18 cellular contexts compared by ENCODE assay signal in genomic region chr1:3731951-3732746, GRCh38. TPM values are rescaled to one million over a fixed set of nuclear protein-coding genes. Genes with fewer than 3 reads are reported as not detected.
DNase-seq lines count a peak whose midpoint lies in the region; ATAC-seq, FAIRE-seq and TF ChIP-seq lines count a peak whose summit lies in the region.
"Had no signal": no experiment of that assay in that cellular context is flagged by ENCODE, and none has a peak within 500 bp of the region (broad histone marks: within the 10 kb centered on the region; RNA-seq: fewer than 3 reads in every experiment).

No MANE protein-coding gene starts in this region.

- BruUV-seq in GM12878 (replicated peaks; lab: Mats Ljungman, UMichigan) = no TSS peak
- no TSS peak for BruUV-seq in Caco-2 (replicated peaks; lab: Mats Ljungman, UMichigan)

- TF ChIP-seq POLR2A in GM12878 (IDR thresholded peaks at IDR 0.05; ENCODE audit: low read depth, low read length) = 0 out of 2 replicates have a peak, but pooled peaks have one; percentile 18
- TF ChIP-seq POLR2A in gastrocnemius medialis (IDR thresholded peaks at IDR 0.05) = no peak
- no peak for TF ChIP-seq POLR2A in breast epithelium (IDR thresholded peaks at IDR 0.05)

- WGBS in GM12878 (ENCODE audit: insufficient coverage, insufficient replicate concordance, low lambda C conversion rate, missing lambda C conversion rate) = 80% methylated on average over 21 of the region's 21 CpGs

- peaks cover 16% of the 10 kb centered on the region; the same call in 1 of the 2 replicates for H3K27me3 ChIP-seq in HUES6 (ENCODE audit: control insufficient read depth, insufficient read depth, low read length)
- no peaks in the 10 kb centered on the region for H3K27me3 ChIP-seq in GM12878 (replicated peaks in 1 of 2; ENCODE audit: control insufficient read depth in 2 of 2, insufficient read depth in 2 of 2, low read length in 1 of 2)
- peaks cover 4% of the 10 kb centered on the region for H3K27me3 ChIP-seq in layer of hippocampus (ENCODE audit: control insufficient read depth, insufficient read depth, low read length)
- peaks cover 7 to 16% (median 13%) of the 10 kb centered on the region in 3 donors for H3K27me3 ChIP-seq in gastrocnemius medialis
- H3K27me3 ChIP-seq in breast epithelium = peaks cover 0 to 28% of the 10 kb centered on the region in 2 donors
- H3K27me3 ChIP-seq in Caco-2 (replicated peaks; ENCODE audit: control insufficient read depth, insufficient read depth, low read length) = no peaks in the 10 kb centered on the region
- H3K27me3 ChIP-seq: MG63 had no signal

- no peaks in the 10 kb centered on the region for H3K36me3 Mint-ChIP-seq in Caco-2 (ENCODE audit: insufficient read depth, unreplicated experiment)

- in situ Hi-C loops in GM12878 (cut with MboI) = no loop called here
- in situ Hi-C loops in gastrocnemius medialis (cut with MboI; ENCODE audit: low sequenced_read_pairs in 4 of 4) = no loop called here

- H3K4me3 ChIP-seq in HUES6 (ENCODE audit: low read depth, low read length) (0 out of 2 replicates have a peak overlapping the region, but pooled peaks have one; percentile 42), GM12878 (no peak overlapping the region), gastrocnemius medialis (no peak overlapping the region), breast epithelium (no peak overlapping the region), Caco-2 (ENCODE audit: low read depth, low read length) (no peak overlapping the region)
- H3K4me3 ChIP-seq: BLaER1 treated with 17β-estradiol and CSF1 and Interleukin-3, amounts not matched to agents 10 nM and 100 nM; MG63 had no signal

- H3K4me1 Mint-ChIP-seq in Caco-2 (ENCODE audit: low read depth, unreplicated experiment) = no peaks in the 10 kb centered on the region

- FAIRE-seq in GM12878 (lab: Jason Lieb, UNC) = no peak
- FAIRE-seq: HTR-8/SVneo had no signal

- RAD21 ChIA-PET in GM12878 (lab: Charles Lee; ENCODE audit: unreplicated experiment) = no interaction called here

- DNase-seq in GM12878 (ENCODE audit: low read depth, low spot score) = no peak
- no peak for DNase-seq in gastrocnemius medialis
- no peak for DNase-seq in breast epithelium (ENCODE audit: low spot score in 2 of 2)
- DNase-seq in DMS79 treated with DMSO at 0.1 percent for 48 hours (lab: John Stamatoyannopoulos, UW) = no peak
- DNase-seq in Caco-2 = no peak
- DNase-seq in NCI-H526 treated with DMSO at 0.1 percent for 48 hours (lab: John Stamatoyannopoulos, UW) = no peak
- DNase-seq: DMS153, MG63, NCI-H1105, NCI-H1694 treated with DMSO at 0.1 percent for 48 hours, NCI-H446 treated with DMSO at 0.1 percent for 48 hours, NCI-H774 had no signal

- no peak overlapping the region for H2AFZ ChIP-seq in GM12878 (ENCODE audit: control insufficient read depth, low read depth, low read length)

- H3K4me3 Mint-ChIP-seq in Caco-2 (ENCODE audit: unreplicated experiment) = no peak overlapping the region

- no peaks in the 10 kb centered on the region for H3K79me2 ChIP-seq in GM12878 (ENCODE audit: control insufficient read depth, insufficient read depth, low read length)

- POLR2A ChIA-PET in GM12878 (lab: Charles Lee) (no interaction called here), Caco-2 (lab: Charles Lee) (no interaction called here)

- H3K4me2 ChIP-seq in GM12878 (ENCODE audit: control insufficient read depth, insufficient read depth) = no peak overlapping the region

- TF ChIP-seq CTCF in GM12878 (IDR thresholded peaks at IDR 0.05 in 2 of 3, conservative IDR thresholded peaks at IDR 0.05 in 1 of 3; ENCODE audit: control insufficient read depth in 2 of 3, extremely low read depth in 1 of 3, insufficient read depth in 1 of 3, low read depth in 3 of 3, low read length in 3 of 3) = no peak
- no peak for TF ChIP-seq CTCF in gastrocnemius medialis (IDR thresholded peaks at IDR 0.05 in 4 of 5, conservative IDR thresholded peaks at IDR 0.05 in 1 of 5)
- TF ChIP-seq CTCF in breast epithelium (IDR thresholded peaks at IDR 0.05) = no peak
- TF ChIP-seq CTCF in Caco-2 (IDR thresholded peaks at IDR 0.05; ENCODE audit: insufficient read depth in 1 of 2, low read depth in 1 of 2, low read length in 1 of 2, severe bottlenecking in 1 of 2, unreplicated experiment in 1 of 2) = no peak

- H3K9me3 ChIP-seq in HUES6 (ENCODE audit: control insufficient read depth, insufficient read depth, low read depth, low read length) (no peaks in the 10 kb centered on the region), GM12878 (replicated peaks; ENCODE audit: control insufficient read depth, insufficient read depth, low read length) (no peaks in the 10 kb centered on the region), gastrocnemius medialis (no peaks in the 10 kb centered on the region), breast epithelium (no peaks in the 10 kb centered on the region), Caco-2 (no peaks in the 10 kb centered on the region)
- H3K9me3 ChIP-seq: BLaER1 treated with 17β-estradiol and CSF1 and Interleukin-3, amounts not matched to agents 10 nM and 100 nM; MG63 had no signal

- no peak for ATAC-seq in GM12878
- ATAC-seq in gastrocnemius medialis = peak; percentile 16 to 23
- ATAC-seq: Right ventricle myocardium inferior, SK-N-SH treated with all-trans-retinoic acid at 6 μM for 48 hours had no signal

- H3K27ac Mint-ChIP-seq in Caco-2 (ENCODE audit: unreplicated experiment) = no peak overlapping the region

- CTCF ChIA-PET in GM12878 (lab: Yijun Ruan, JAX) (no interaction called here), Caco-2 (lab: Charles Lee) (no interaction called here)

- SMC1A ChIA-PET in GM12878 (lab: Charles Lee; ENCODE audit: uncharacterized antibody, unreplicated experiment) = no interaction called here

- TF ChIP-seq RAD21 in GM12878 (IDR thresholded peaks at IDR 0.05; ENCODE audit: insufficient read depth, low read depth, low read length) = no peak

- H3K27ac ChIP-seq in HUES6 (ENCODE audit: low read depth, low read length) (no peak overlapping the region), GM12878 (ENCODE audit: control insufficient read depth, insufficient read depth) (no peak overlapping the region), layer of hippocampus (ENCODE audit: low read depth, low read length) (peak overlapping the region; percentile 27), gastrocnemius medialis (no peak overlapping the region), breast epithelium (no peak overlapping the region)
- H3K27ac ChIP-seq: BLaER1 treated with 17β-estradiol and CSF1 and Interleukin-3, amounts not matched to agents 10 nM and 100 nM had no signal

- H3K36me3 ChIP-seq in HUES6 (ENCODE audit: control insufficient read depth, insufficient read depth, low read length) (peaks cover 19% of the 10 kb centered on the region), GM12878 (ENCODE audit: control insufficient read depth in 2 of 2, insufficient read depth in 2 of 2, low read length in 1 of 2) (peaks cover 0 to 35% of the 10 kb centered on the region in 2 experiments; a peak in 2 of 4 replicates), gastrocnemius medialis (peaks cover 0 to 12% of the 10 kb centered on the region in 2 donors), breast epithelium (peaks cover 5% of the 10 kb centered on the region), Caco-2 (ENCODE audit: control insufficient read depth, insufficient read depth, low read length) (no peaks in the 10 kb centered on the region)
- H3K36me3 ChIP-seq: MG63 had no signal

- H3K9ac ChIP-seq in HUES6 (ENCODE audit: low read length) (no peak overlapping the region), GM12878 (ENCODE audit: control insufficient read depth, insufficient read depth, low read length) (no peak overlapping the region)
- H3K9ac ChIP-seq: BLaER1 treated with 17β-estradiol and CSF1 and Interleukin-3, amounts not matched to agents 10 nM and 100 nM had no signal

- H3K9me3 Mint-ChIP-seq in Caco-2 (ENCODE audit: unreplicated experiment) = no peaks in the 10 kb centered on the region

- TF ChIP-seq EP300 in GM12878 (IDR thresholded peaks at IDR 0.05; ENCODE audit: borderline replicate concordance in 1 of 2, control insufficient read depth in 1 of 2, low read depth in 2 of 2, low read length in 2 of 2) = no peak

- intact Hi-C loops in GM12878 (cut with micrococcal nuclease; ENCODE audit: unreplicated experiment) (no loop called here), gastrocnemius medialis (cut with DNase I; ENCODE audit: low total_unique reads) (no loop called here), breast epithelium (cut with DNase I; ENCODE audit: low total_unique reads) (no loop called here), Caco-2 (cut with micrococcal nuclease; ENCODE audit: unreplicated experiment) (no loop called here)

- H3K4me1 ChIP-seq in HUES6 (ENCODE audit: control insufficient read depth, insufficient read depth, low read length) (peaks cover 13% of the 10 kb centered on the region; the same call in 1 of the 2 replicates), GM12878 (ENCODE audit: control insufficient read depth, insufficient read depth, low read length) (no peaks in the 10 kb centered on the region), gastrocnemius medialis (peaks cover 18 to 20% of the 10 kb centered on the region in 2 donors), breast epithelium (no peaks in the 10 kb centered on the region), Caco-2 (no peaks in the 10 kb centered on the region)

- no peaks in the 10 kb centered on the region for H3K27me3 Mint-ChIP-seq in Caco-2 (ENCODE audit: insufficient read depth, unreplicated experiment)

- H4K20me1 ChIP-seq in GM12878 (ENCODE audit: control insufficient read depth, insufficient read depth) = no peaks in the 10 kb centered on the region

RNA-seq across cellular contexts. Expression of gene CCDC27, which starts 20.1 kb away (rescaled TPM):
- total RNA-seq in GM12878 (2013; cell fraction: nucleolus; rRNA removed) = not detected in 2 replicates
- total RNA-seq in GM12878 (2014; rRNA removed) (not detected in 2 replicates), GM12878 (2014; rRNA removed; fragmentation: Illumina TruSeq; extraction: Trizol) (not detected in 2 replicates), GM12878 (2021) (not detected in 2 replicates), gastrocnemius medialis (under 1 TPM in 1 of 4 donors, not detected in 3; 0.09 TPM), breast epithelium (not detected), Caco-2 (2022) (not detected in 2 replicates)
- polyA plus RNA-seq in GM12878 (2011; ENCODE audit: low read depth) = not detected
- polyA plus RNA-seq in GM12878 (2011; rRNA removed) (not detected in 2 replicates), GM12878 (2014; fragmentation: Illumina TruSeq; extraction: Trizol) (not detected in 2 replicates), GM12878 (2014; fragmentation: Nextera tagmentation; extraction: Ambion mirVana) (under 1 TPM in 1 of 2 experiments, not detected in 1; 0.05 TPM), GM12878 (2014; rRNA removed) (not detected in 2 replicates), GM12878 (2016; fragmentation: Nextera tagmentation; extraction: Ambion mirVana) (not detected)
- not detected in 2 replicates for polyA plus RNA-seq in GM12878 (2011; cell fraction: cytosol; rRNA removed)
- not detected in 2 replicates for polyA plus RNA-seq in GM12878 (2011; cell fraction: nucleus; rRNA removed)
- not detected in 2 replicates for polyA plus RNA-seq in GM12878 (2012)
- polyA minus RNA-seq in GM12878 (2011; rRNA and poly(A)+ RNA removed) = not detected in 2 replicates
- polyA minus RNA-seq in GM12878 (2011; cell fraction: cytosol; rRNA and poly(A)+ RNA removed) = not detected in 2 replicates
- polyA minus RNA-seq in GM12878 (2011; cell fraction: nucleus; rRNA and poly(A)+ RNA removed) = not detected in 2 replicates
- total RNA-seq: Right ventricle myocardium inferior had no signal

RNA-seq across cellular contexts. Expression of gene SMIM1, which starts 40.4 kb away (rescaled TPM):
- total RNA-seq in GM12878 (2013; cell fraction: nucleolus; rRNA removed) = 3.9 TPM in 1 of 2 replicates, not detected in the other
- total RNA-seq in GM12878 (2014; rRNA removed) (0.71 TPM in 1 of 2 replicates, not detected in the other), GM12878 (2014; rRNA removed; fragmentation: Illumina TruSeq; extraction: Trizol) (not detected in 2 replicates), GM12878 (2021) (0.53 TPM in 1 of 2 replicates, not detected in the other), gastrocnemius medialis (1 to 10 TPM in 2 of 4 donors, not detected in 2; 1.4 to 3.7 TPM), breast epithelium (1 to 10 TPM; 1.3 to 4.7 (median 4.6) TPM), Caco-2 (2022) (7.1 and 9.4 TPM in 2 replicates)
- not detected for polyA plus RNA-seq in GM12878 (2011; ENCODE audit: low read depth)
- polyA plus RNA-seq in GM12878 (2011; rRNA removed) (0.30 TPM in 1 of 2 replicates, not detected in the other), GM12878 (2014; fragmentation: Illumina TruSeq; extraction: Trizol) (not detected in 2 replicates), GM12878 (2014; fragmentation: Nextera tagmentation; extraction: Ambion mirVana) (not detected), GM12878 (2014; rRNA removed) (0.37 and 1.1 TPM in 2 replicates), GM12878 (2016; fragmentation: Nextera tagmentation; extraction: Ambion mirVana) (not detected)
- polyA plus RNA-seq in GM12878 (2011; cell fraction: cytosol; rRNA removed) = 0.54 and 0.92 TPM in 2 replicates
- 0.36 and 0.94 TPM in 2 replicates for polyA plus RNA-seq in GM12878 (2011; cell fraction: nucleus; rRNA removed)
- 0.97 and 1.8 TPM in 2 replicates for polyA plus RNA-seq in GM12878 (2012)
- polyA minus RNA-seq in GM12878 (2011; rRNA and poly(A)+ RNA removed) = not detected in 2 replicates
- polyA minus RNA-seq in GM12878 (2011; cell fraction: cytosol; rRNA and poly(A)+ RNA removed) = not detected in 2 replicates
- 0.97 and 1.1 TPM in 2 replicates for polyA minus RNA-seq in GM12878 (2011; cell fraction: nucleus; rRNA and poly(A)+ RNA removed)
